2 cellular contexts compared by ENCODE assay signal in the genomic region with DNA sequence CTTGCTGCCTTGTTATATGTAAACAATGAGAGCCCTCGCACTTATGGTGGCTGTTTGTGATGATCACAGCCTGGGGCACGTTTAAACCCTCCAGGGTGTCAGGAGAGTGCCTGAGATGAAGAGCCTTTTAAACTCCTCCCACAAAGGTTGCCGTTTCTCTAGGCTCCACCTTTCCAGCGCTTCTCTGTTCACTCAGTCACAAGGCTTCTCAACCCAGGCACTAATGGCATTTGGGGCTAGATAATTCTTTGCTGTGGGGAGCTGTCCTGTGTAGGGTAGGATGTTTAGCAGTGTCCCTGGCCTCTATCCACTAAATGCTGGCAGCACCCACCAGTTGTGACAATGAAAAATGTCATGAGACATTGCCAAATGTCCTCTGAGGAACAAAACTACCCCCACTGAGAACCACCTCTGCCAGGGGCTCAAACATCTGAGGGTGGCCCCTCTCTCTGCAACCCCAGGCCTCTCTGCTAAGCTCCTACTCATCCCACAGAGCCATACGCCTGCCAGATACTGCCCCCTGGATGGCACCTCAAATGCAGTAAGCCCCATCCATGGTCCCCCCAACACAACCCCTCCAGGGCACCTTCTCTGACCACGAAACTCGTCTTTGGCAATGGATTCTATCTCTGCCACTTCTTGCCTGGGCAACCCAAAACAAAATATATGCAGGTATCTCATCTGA.
TF ChIP-seq lines count a peak whose summit lies in the region.

No MANE protein-coding gene starts in this region.

TF ChIP-seq in IMR-90, 13 proteins besides CTCF, POLR2A, EP300 and RAD21 (continued from another document):
- no peak for TF ChIP-seq MAZ (IDR thresholded peaks at IDR 0.05; ENCODE audit: borderline replicate concordance, low read depth, low read length)
- TF ChIP-seq SMC3 (IDR thresholded peaks at IDR 0.05; ENCODE audit: low read depth, low read length) = no peak
- no peak for TF ChIP-seq NFE2L2 (IDR thresholded peaks at IDR 0.05; ENCODE audit: low read depth, low read length)
- TF ChIP-seq FOS (IDR thresholded peaks at IDR 0.05; ENCODE audit: low read depth, low read length) = no peak

TF ChIP-seq in HEK293T, 16 proteins besides CTCF, POLR2A, EP300 and RAD21 (continued from another document):
- TF ChIP-seq, protein P1, sequence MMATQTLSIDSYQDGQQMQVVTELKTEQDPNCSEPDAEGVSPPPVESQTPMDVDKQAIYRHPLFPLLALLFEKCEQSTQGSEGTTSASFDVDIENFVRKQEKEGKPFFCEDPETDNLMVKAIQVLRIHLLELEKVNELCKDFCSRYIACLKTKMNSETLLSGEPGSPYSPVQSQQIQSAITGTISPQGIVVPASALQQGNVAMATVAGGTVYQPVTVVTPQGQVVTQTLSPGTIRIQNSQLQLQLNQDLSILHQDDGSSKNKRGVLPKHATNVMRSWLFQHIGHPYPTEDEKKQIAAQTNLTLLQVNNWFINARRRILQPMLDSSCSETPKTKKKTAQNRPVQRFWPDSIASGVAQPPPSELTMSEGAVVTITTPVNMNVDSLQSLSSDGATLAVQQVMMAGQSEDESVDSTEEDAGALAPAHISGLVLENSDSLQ (IDR thresholded peaks at IDR 0.05) = no peak
- TF ChIP-seq FOXM1 (IDR thresholded peaks at IDR 0.05; ENCODE audit: borderline replicate concordance) (no peak), SUZ12 (IDR thresholded peaks at IDR 0.05) (no peak)
